In genomic region chr10:35453855-35454532, GRCh38 we compare ENCODE assay signal across 10 cellular contexts.
DNase-seq lines count a peak whose midpoint lies in the region; ATAC-seq, FAIRE-seq and TF ChIP-seq lines count a peak whose summit lies in the region.
"Had no signal": no experiment of that assay in that cellular context is flagged by ENCODE, and none has a peak within 500 bp of the region (broad histone marks: within the 10 kb centered on the region; RNA-seq: fewer than 3 reads in every experiment).

No MANE protein-coding gene starts in this region.

- FAIRE-seq in HTR-8/SVneo (lab: Jason Lieb, UNC) = no peak

- H3K27ac ChIP-seq in breast epithelium (peak overlapping the region; percentile 11 to 74), spleen (peak overlapping the region in 6 of 8 donors; percentile 39 to 90 (median 70))

- intact Hi-C loops in breast epithelium (cut with DNase I; ENCODE audit: low total_unique reads) = no loop called here
- intact Hi-C loops in spleen (cut with DNase I; ENCODE audit: low total_unique reads) = no loop called here

- TF ChIP-seq POLR2A in breast epithelium (IDR thresholded peaks at IDR 0.05) (no peak), spleen (IDR thresholded peaks at IDR 0.05) (no peak)

- H3K4me1 ChIP-seq in breast epithelium (peaks cover 0 to 16% of the 10 kb centered on the region in 2 donors), spleen (peaks cover 18 to 100% (median 63%) of the 10 kb centered on the region in 6 donors)

- no peaks in the 10 kb centered on the region for H3K27me3 ChIP-seq in breast epithelium
- H3K27me3 ChIP-seq in spleen (replicated peaks in 1 of 7) = no peaks in the 10 kb centered on the region

- ATAC-seq in GM21529 (IDR thresholded peaks at IDR 0.05; ENCODE audit: unreplicated experiment) = no peak
- ATAC-seq in HG03469 (IDR thresholded peaks at IDR 0.05; ENCODE audit: unreplicated experiment) = no peak

- H3K36me3 ChIP-seq in breast epithelium = no peaks in the 10 kb centered on the region
- no peaks in the 10 kb centered on the region for H3K36me3 ChIP-seq in spleen

- DNase-seq in HTR-8/SVneo (ENCODE audit: insufficient read length, low spot score) = peak; percentile 64
- no peak for DNase-seq in breast epithelium (ENCODE audit: low spot score in 2 of 2)
- peak; percentile 61 for DNase-seq in hepatic stellate cell (ENCODE audit: low spot score)
- DNase-seq in spleen = no peak
- no peak for DNase-seq in GDM1 (lab: John Stamatoyannopoulos, UW)
- no peak for DNase-seq in NCI-H345 treated with DMSO at 0.1 percent for 48 hours (lab: John Stamatoyannopoulos, UW; ENCODE audit: unreplicated experiment)
- DNase-seq: activated naive CD8-positive, alpha-beta T cell treated with anti-CD3 and anti-CD28 coated beads, Interleukin-2, amount 10 ng/mL, durations not matched to agents 7 days and 5 days; NK-92 treated with Interleukin-12 subunit alpha and Interleukin-12 subunit beta, amount 100 ng/mL, for 24 hours had no signal

- TF ChIP-seq CTCF in breast epithelium (IDR thresholded peaks at IDR 0.05) = no peak
- TF ChIP-seq CTCF in spleen (IDR thresholded peaks at IDR 0.05 in 8 of 11, conservative IDR thresholded peaks at IDR 0.05 in 3 of 11) = no peak

- WGBS in spleen, 5 donors = 77 to 84% (median 81%) methylated on average over 12 of the region's 12 CpGs

- H3K4me3 ChIP-seq in breast epithelium = peak overlapping the region; percentile 11 to 48 (median 27)
- peak overlapping the region in 1 of 8 donors; percentile 21 for H3K4me3 ChIP-seq in spleen

- H3K9me3 ChIP-seq in breast epithelium = no peaks in the 10 kb centered on the region
- no peaks in the 10 kb centered on the region for H3K9me3 ChIP-seq in spleen

Comparison
In these comparisons a context has a peak if more than half of its experiments do, and no peak if none do; other contexts are left out.
1. DNase-seq: peak in HTR-8/SVneo (single experiment) and hepatic stellate cell (single experiment); none in breast epithelium (0 of 2), spleen (single experiment), GDM1 (single experiment) and NCI-H345 treated with DMSO at 0.1 percent for 48 hours (single experiment).